In genomic region chr2:36780231-36780808, GRCh38 we compare ENCODE assay signal across 8 cellular contexts.
A peak's percentile ranks its signal among the peaks of the same experiment; 100 is the strongest.
DNase-seq lines count a peak whose midpoint lies in the region; ATAC-seq lines count a peak whose summit lies in the region.

No MANE protein-coding gene starts in this region.

- H3K9me3 Mint-ChIP-seq in activated naive CD4-positive, alpha-beta T cell treated with anti-CD3 and anti-CD28 coated beads, Interleukin-2, amount 50 U/mL, for 72 hours = no peaks in the 10 kb centered on the region
- H3K9me3 Mint-ChIP-seq in activated T-helper 2 cell treated with anti-CD3 and anti-CD28 coated beads, Interferon-gamma antibody, Interleukin-2, Interleukin-4, amounts not matched to agents 10 μg/mL and 5 μg/mL and 100 μg/mL, durations not matched to agents 14 hours and 24 hours and 36 hours = no peaks in the 10 kb centered on the region

- H3K4me3 Mint-ChIP-seq in activated T-helper 2 cell treated with anti-CD3 and anti-CD28 coated beads, Interferon-gamma antibody, Interleukin-2, Interleukin-4, amounts not matched to agents 10 μg/mL and 5 μg/mL and 100 μg/mL, durations not matched to agents 14 hours and 24 hours and 36 hours (ENCODE audit: low read depth) = no peak overlapping the region

- no peak overlapping the region for H3K27ac Mint-ChIP-seq in activated naive CD4-positive, alpha-beta T cell treated with anti-CD3 and anti-CD28 coated beads, Interleukin-2, amount 50 U/mL, for 72 hours
- no peak overlapping the region for H3K27ac Mint-ChIP-seq in activated T-helper 2 cell treated with anti-CD3 and anti-CD28 coated beads, Interferon-gamma antibody, Interleukin-2, Interleukin-4, amounts not matched to agents 10 μg/mL and 5 μg/mL and 100 μg/mL, durations not matched to agents 14 hours and 24 hours and 36 hours

- H3K36me3 Mint-ChIP-seq in activated naive CD4-positive, alpha-beta T cell treated with anti-CD3 and anti-CD28 coated beads, Interleukin-2, amount 50 U/mL, for 72 hours = no peaks in the 10 kb centered on the region
- no peaks in the 10 kb centered on the region for H3K36me3 Mint-ChIP-seq in activated T-helper 2 cell treated with anti-CD3 and anti-CD28 coated beads, Interferon-gamma antibody, Interleukin-2, Interleukin-4, amounts not matched to agents 10 μg/mL and 5 μg/mL and 100 μg/mL, durations not matched to agents 14 hours and 24 hours and 36 hours (ENCODE audit: low read depth)

- peaks cover 3% of the 10 kb centered on the region for H3K4me1 Mint-ChIP-seq in activated T-helper 2 cell treated with anti-CD3 and anti-CD28 coated beads, Interferon-gamma antibody, Interleukin-2, Interleukin-4, amounts not matched to agents 10 μg/mL and 5 μg/mL and 100 μg/mL, durations not matched to agents 14 hours and 24 hours and 36 hours (ENCODE audit: low read depth)

- DNase-seq in activated naive CD4-positive, alpha-beta T cell treated with anti-CD3 and anti-CD28 coated beads, Interleukin-2, amount 50 U/mL, for 72 hours (ENCODE audit: low spot score in 2 of 2) = peak in 1 of 2 donors; percentile 24
- no peak for DNase-seq in activated naive CD4-positive, alpha-beta T cell treated with Interleukin-2 at 50 U/mL for 16 hours
- DNase-seq in NCI-H345 treated with DMSO at 0.1 percent for 48 hours (lab: John Stamatoyannopoulos, UW; ENCODE audit: unreplicated experiment) (peak; percentile 47), astrocyte of the hippocampus (ENCODE audit: low read depth, low spot score) (peak; percentile 75), iPS-NIHi11 (ENCODE audit: low spot score) (peak; percentile 77), superior temporal gyrus (ENCODE audit: extremely low spot score) (peak; percentile 93)
- DNase-seq in activated T-helper 2 cell treated with anti-CD3 and anti-CD28 coated beads, Interferon-gamma antibody, Interleukin-2, Interleukin-4, amounts not matched to agents 10 μg/mL and 5 μg/mL and 100 μg/mL, durations not matched to agents 14 hours and 24 hours and 36 hours (ENCODE audit: low spot score) = no peak

- intact Hi-C loops in activated T-helper 2 cell treated with anti-CD3 and anti-CD28 coated beads, Interferon-gamma antibody, Interleukin-2, Interleukin-4, amounts not matched to agents 10 μg/mL and 5 μg/mL and 100 μg/mL, durations not matched to agents 14 hours and 24 hours and 36 hours (cut with micrococcal nuclease) = loop anchor here (5.0 kb wide), 2 partner anchors 137 to 302 kb away; partner anchors contain the start of genes GPATCH11 and HEATR5B

- peaks cover 22% of the 10 kb centered on the region for H3K27me3 Mint-ChIP-seq in activated T-helper 2 cell treated with anti-CD3 and anti-CD28 coated beads, Interferon-gamma antibody, Interleukin-2, Interleukin-4, amounts not matched to agents 10 μg/mL and 5 μg/mL and 100 μg/mL, durations not matched to agents 14 hours and 24 hours and 36 hours (ENCODE audit: low read depth)

- peak; percentile 37 to 49 for ATAC-seq in activated naive CD4-positive, alpha-beta T cell treated with anti-CD3 and anti-CD28 coated beads, Interleukin-2, amount 50 U/mL, for 72 hours
- ATAC-seq in HG02759 (IDR thresholded peaks at IDR 0.05; ENCODE audit: unreplicated experiment) = peak; percentile 50

Comparison
In these comparisons a context has a peak if more than half of its experiments do, and no peak if none do; other contexts are left out.
1. DNase-seq: peak in NCI-H345 treated with DMSO at 0.1 percent for 48 hours (single experiment), astrocyte of the hippocampus (single experiment), iPS-NIHi11 (single experiment) and superior temporal gyrus (single experiment); none in activated naive CD4-positive, alpha-beta T cell treated with Interleukin-2 at 50 U/mL for 16 hours (single experiment) and activated T-helper 2 cell treated with anti-CD3 and anti-CD28 coated beads, Interferon-gamma antibody, Interleukin-2, Interleukin-4, amounts not matched to agents 10 μg/mL and 5 μg/mL and 100 μg/mL, durations not matched to agents 14 hours and 24 hours and 36 hours (single experiment).